Comparison of ENCODE assay signal across 9 cellular contexts in the genomic region with DNA sequence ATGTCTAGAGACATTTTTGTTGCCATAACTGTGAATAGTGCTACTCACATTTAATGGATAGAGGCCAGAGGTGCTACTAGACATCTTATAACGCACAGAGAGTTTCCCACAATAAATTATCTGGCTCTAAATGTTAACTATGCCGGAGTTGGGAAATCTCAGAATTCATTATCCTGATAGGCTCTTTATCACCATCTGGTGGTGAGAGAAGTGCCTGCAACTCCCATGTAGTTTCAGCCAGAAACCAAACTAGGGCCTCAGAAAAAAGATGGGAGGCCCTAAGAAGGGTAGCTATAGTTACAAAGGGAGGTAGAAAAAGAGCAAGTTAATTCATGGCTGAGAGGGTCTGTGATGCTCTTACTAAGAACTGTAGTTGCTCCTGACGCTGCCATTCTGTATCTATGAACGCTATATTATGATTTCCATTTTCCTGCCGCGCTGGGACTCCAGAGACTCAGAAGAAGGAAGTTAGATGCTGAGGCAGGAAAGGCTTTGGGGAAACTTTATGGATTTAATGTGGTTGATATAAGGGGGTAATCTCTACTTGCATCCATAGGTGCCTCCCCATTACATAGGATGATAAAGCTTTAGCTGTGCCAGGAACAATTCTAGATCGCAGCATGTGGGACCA. TPM values are rescaled to one million over a fixed set of nuclear protein-coding genes. Genes with fewer than 3 reads are reported as not detected.
A peak's percentile ranks its signal among the peaks of the same experiment; 100 is the strongest.
DNase-seq lines count a peak whose midpoint lies in the region; ATAC-seq and TF ChIP-seq lines count a peak whose summit lies in the region.
"Had no signal": no experiment of that assay in that cellular context is flagged by ENCODE, and none has a peak within 500 bp of the region (broad histone marks: within the 10 kb centered on the region; RNA-seq: fewer than 3 reads in every experiment).

No MANE protein-coding gene starts in this region.

- H3K9ac ChIP-seq in NT2/D1 (ENCODE audit: insufficient read length, low read depth): no peak overlapping the region

- H3K4me1 ChIP-seq in NT2/D1 (ENCODE audit: insufficient read depth, insufficient read length) (no peaks in the 10 kb centered on the region), prostate gland (replicated peaks) (no peaks in the 10 kb centered on the region)

- CTCF ChIA-PET in HEK293T (lab: Yijun Ruan, JAX): interaction anchor here (0.6 to 1.5 kb wide), 10 partner anchors 43 to 380 kb away, joined by 3 to 10 read pairs (median 4); a partner anchor contains a TSS
- CTCF ChIA-PET in activated naive CD4-positive, alpha-beta T cell treated with anti-CD3 and anti-CD28 coated beads, Interleukin-2, amount 10 ng/mL, durations not matched to agents 7 days and 5 days (lab: Charles Lee): interaction anchor here (0.7 to 6.5 kb wide), 23 partner anchors 10 to 1704 kb away, joined by 3 to 68 read pairs (median 4); a partner anchor contains a TSS

- intact Hi-C loops in prostate gland (cut with DNase I): no loop called here

- no peak for ATAC-seq in HG03025 (IDR thresholded peaks at IDR 0.05; ENCODE audit: low FRiP score, unreplicated experiment)

- H3K27me3 Mint-ChIP-seq in activated naive CD4-positive, alpha-beta T cell treated with anti-CD3 and anti-CD28 coated beads, Interleukin-2, amount 10 ng/mL, durations not matched to agents 7 days and 5 days: no peaks in the 10 kb centered on the region
- H3K27me3 Mint-ChIP-seq in glutamatergic neuron (ENCODE audit: unreplicated experiment): peaks cover 4% of the 10 kb centered on the region
- H3K27me3 Mint-ChIP-seq: stimulated activated naive CD8-positive, alpha-beta T cell treated with anti-CD3 and anti-CD28 coated beads, Interleukin-15, Interleukin-2, amounts not matched to agents 100 ng/mL and 50 ng/mL, for 24 hours had no signal

- peak; percentile 93 for TF ChIP-seq CTCF in glutamatergic neuron (IDR thresholded peaks at IDR 0.05; ENCODE audit: partially characterized antibody, unreplicated experiment)
- peak; percentile 25 to 80 (median 73) for TF ChIP-seq CTCF in prostate gland (IDR thresholded peaks at IDR 0.05)

- TF ChIP-seq POLR2A in prostate gland (IDR thresholded peaks at IDR 0.05): no peak

- H3K4me3 ChIP-seq in NT2/D1 (ENCODE audit: insufficient read length, low read depth) (no peak overlapping the region), prostate gland (no peak overlapping the region)

- peak overlapping the region; percentile 28 for H3K27ac Mint-ChIP-seq in activated naive CD4-positive, alpha-beta T cell treated with anti-CD3 and anti-CD28 coated beads, Interleukin-2, amount 10 ng/mL, durations not matched to agents 7 days and 5 days
- no peak overlapping the region for H3K27ac Mint-ChIP-seq in glutamatergic neuron (ENCODE audit: unreplicated experiment)
- H3K27ac Mint-ChIP-seq: stimulated activated naive CD8-positive, alpha-beta T cell treated with anti-CD3 and anti-CD28 coated beads, Interleukin-15, Interleukin-2, amounts not matched to agents 100 ng/mL and 50 ng/mL, for 24 hours had no signal

- H3K9me3 ChIP-seq in NT2/D1 (ENCODE audit: insufficient read depth, low read length): no peaks in the 10 kb centered on the region
- no peaks in the 10 kb centered on the region for H3K9me3 ChIP-seq in prostate gland

- H3K4me3 Mint-ChIP-seq in activated naive CD4-positive, alpha-beta T cell treated with anti-CD3 and anti-CD28 coated beads, Interleukin-2, amount 10 ng/mL, durations not matched to agents 7 days and 5 days: no peak overlapping the region
- no peak overlapping the region for H3K4me3 Mint-ChIP-seq in glutamatergic neuron (ENCODE audit: unreplicated experiment)
- H3K4me3 Mint-ChIP-seq: stimulated activated naive CD8-positive, alpha-beta T cell treated with anti-CD3 and anti-CD28 coated beads, Interleukin-15, Interleukin-2, amounts not matched to agents 100 ng/mL and 50 ng/mL, for 24 hours had no signal

- peaks cover 20% of the 10 kb centered on the region for H3K36me3 Mint-ChIP-seq in activated naive CD4-positive, alpha-beta T cell treated with anti-CD3 and anti-CD28 coated beads, Interleukin-2, amount 10 ng/mL, durations not matched to agents 7 days and 5 days
- no peaks in the 10 kb centered on the region for H3K36me3 Mint-ChIP-seq in glutamatergic neuron (ENCODE audit: unreplicated experiment)

- H3K27ac ChIP-seq in prostate gland: no peak overlapping the region

- no peaks in the 10 kb centered on the region for H3K36me3 ChIP-seq in NT2/D1 (ENCODE audit: insufficient read depth, insufficient read length, low read length)
- H3K36me3 ChIP-seq in prostate gland: no peaks in the 10 kb centered on the region

- DNase-seq in NCI-H1436 (lab: John Stamatoyannopoulos, UW) (peak; percentile 40), NCI-H1436 treated with DMSO at 0.1 percent for 48 hours (lab: John Stamatoyannopoulos, UW) (no peak), HEK293T (ENCODE audit: extremely low spot score) (peak; percentile 58), NT2/D1 (ENCODE audit: low read depth, low spot score) (peak; percentile 18), glutamatergic neuron (peak; percentile 58), prostate gland (ENCODE audit: low spot score) (peak; percentile 22)
- peak; percentile 60 for DNase-seq in activated naive CD4-positive, alpha-beta T cell treated with anti-CD3 and anti-CD28 coated beads, Interleukin-2, amount 10 ng/mL, durations not matched to agents 7 days and 5 days

- H3K9me3 Mint-ChIP-seq in activated naive CD4-positive, alpha-beta T cell treated with anti-CD3 and anti-CD28 coated beads, Interleukin-2, amount 10 ng/mL, durations not matched to agents 7 days and 5 days: no peaks in the 10 kb centered on the region
- peaks cover 1% of the 10 kb centered on the region for H3K9me3 Mint-ChIP-seq in glutamatergic neuron (ENCODE audit: unreplicated experiment)
- H3K9me3 Mint-ChIP-seq: stimulated activated naive CD8-positive, alpha-beta T cell treated with anti-CD3 and anti-CD28 coated beads, Interleukin-15, Interleukin-2, amounts not matched to agents 100 ng/mL and 50 ng/mL, for 24 hours had no signal

- no peaks in the 10 kb centered on the region for H3K27me3 ChIP-seq in NT2/D1 (ENCODE audit: insufficient read depth, insufficient read length)
- H3K27me3 ChIP-seq in prostate gland (replicated peaks; ENCODE audit: insufficient read depth): no peaks in the 10 kb centered on the region

- POLR2A ChIA-PET in HEK293T (lab: Yijun Ruan, JAX): no interaction called here

- peaks cover 5% of the 10 kb centered on the region for H3K4me1 Mint-ChIP-seq in activated naive CD4-positive, alpha-beta T cell treated with anti-CD3 and anti-CD28 coated beads, Interleukin-2, amount 10 ng/mL, durations not matched to agents 7 days and 5 days
- H3K4me1 Mint-ChIP-seq in glutamatergic neuron (ENCODE audit: low read depth, unreplicated experiment): peaks cover 8% of the 10 kb centered on the region

- 51% methylated on average over 7 of the region's 7 CpGs for WGBS in prostate gland

TF ChIP-seq in HEK293T, 16 proteins besides CTCF, POLR2A, EP300 and RAD21:
- no peak for TF ChIP-seq TARDBP (IDR thresholded peaks at IDR 0.05)
- no peak for TF ChIP-seq L3MBTL2 (conservative IDR thresholded peaks at IDR 0.05)
- no peak for TF ChIP-seq HDGF (IDR thresholded peaks at IDR 0.05; ENCODE audit: borderline replicate concordance)
- no peak for TF ChIP-seq SP1 (IDR thresholded peaks at IDR 0.05)
- no peak for TF ChIP-seq FOXA1 (IDR thresholded peaks at IDR 0.05)
- TF ChIP-seq FOXM1 (IDR thresholded peaks at IDR 0.05; ENCODE audit: borderline replicate concordance): no peak
- no peak for TF ChIP-seq SUZ12 (IDR thresholded peaks at IDR 0.05)
- no peak for TF ChIP-seq FOXK2 (IDR thresholded peaks at IDR 0.05)
- TF ChIP-seq ARNT (IDR thresholded peaks at IDR 0.05): no peak
- TF ChIP-seq, protein P1, sequence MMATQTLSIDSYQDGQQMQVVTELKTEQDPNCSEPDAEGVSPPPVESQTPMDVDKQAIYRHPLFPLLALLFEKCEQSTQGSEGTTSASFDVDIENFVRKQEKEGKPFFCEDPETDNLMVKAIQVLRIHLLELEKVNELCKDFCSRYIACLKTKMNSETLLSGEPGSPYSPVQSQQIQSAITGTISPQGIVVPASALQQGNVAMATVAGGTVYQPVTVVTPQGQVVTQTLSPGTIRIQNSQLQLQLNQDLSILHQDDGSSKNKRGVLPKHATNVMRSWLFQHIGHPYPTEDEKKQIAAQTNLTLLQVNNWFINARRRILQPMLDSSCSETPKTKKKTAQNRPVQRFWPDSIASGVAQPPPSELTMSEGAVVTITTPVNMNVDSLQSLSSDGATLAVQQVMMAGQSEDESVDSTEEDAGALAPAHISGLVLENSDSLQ (IDR thresholded peaks at IDR 0.05): no peak
- no peak for TF ChIP-seq BHLHE40 (IDR thresholded peaks at IDR 0.05; ENCODE audit: borderline replicate concordance)
- no peak for TF ChIP-seq CTBP1 (IDR thresholded peaks at IDR 0.05; ENCODE audit: borderline replicate concordance)
- TF ChIP-seq NFRKB (IDR thresholded peaks at IDR 0.05): no peak
- TF ChIP-seq ELF4 (IDR thresholded peaks at IDR 0.05): no peak
- no peak for TF ChIP-seq ZNF384 (IDR thresholded peaks at IDR 0.05)
- no peak for TF ChIP-seq LEF1 (IDR thresholded peaks at IDR 0.05; ENCODE audit: borderline replicate concordance)

RNA-seq across cellular contexts. Expression of a gene that starts 22.9 kb away (rescaled TPM):
- 23.3 TPM for total RNA-seq in glutamatergic neuron (ENCODE audit: unreplicated experiment)
- 10 to 100 TPM; 18.3 to 44.6 TPM for total RNA-seq in prostate gland

RNA-seq across cellular contexts. Expression of a gene that starts 50.4 kb away (rescaled TPM):
- total RNA-seq in glutamatergic neuron (ENCODE audit: unreplicated experiment): 91.5 TPM
- 10 to 100 TPM; 11.2 to 17.4 TPM for total RNA-seq in prostate gland
